ENCODE assay signal across 9 cellular contexts in the genomic region with DNA sequence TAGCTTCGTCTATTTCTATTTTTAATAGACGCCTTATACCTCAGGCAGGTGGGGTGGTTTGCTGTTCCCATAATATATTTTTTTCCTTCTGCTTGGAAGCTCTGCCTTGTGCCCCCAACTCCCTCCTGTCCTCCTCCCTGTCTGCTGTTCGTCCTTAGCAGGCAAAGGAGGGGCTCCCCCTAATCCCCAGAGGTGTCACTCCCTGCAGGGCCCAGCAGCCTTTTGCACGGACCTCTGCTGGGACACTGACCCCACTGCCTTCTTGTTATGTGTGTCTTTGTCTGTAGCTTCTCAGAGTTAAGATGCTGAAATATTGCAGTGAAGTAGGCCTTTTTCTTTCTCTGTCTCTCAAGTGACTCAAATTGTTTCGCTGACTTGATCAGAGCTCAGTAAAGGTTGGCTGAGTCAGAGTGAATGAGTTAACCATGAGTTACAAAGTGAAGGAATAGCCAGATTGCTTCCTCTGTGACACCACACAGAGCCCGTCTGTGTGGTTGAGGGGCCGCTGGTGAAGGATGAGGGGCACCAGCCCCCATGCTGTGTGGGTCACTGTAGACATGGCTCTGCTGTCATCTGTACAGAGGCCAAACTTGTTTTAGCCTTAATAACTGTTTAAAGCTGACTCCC. TPM values are rescaled to one million over a fixed set of nuclear protein-coding genes. Genes with fewer than 3 reads are reported as not detected.
DNase-seq lines count a peak whose midpoint lies in the region; ATAC-seq and TF ChIP-seq lines count a peak whose summit lies in the region.
"Had no signal": no experiment of that assay in that cellular context is flagged by ENCODE, and none has a peak within 500 bp of the region (broad histone marks: within the 10 kb centered on the region; RNA-seq: fewer than 3 reads in every experiment).

No MANE protein-coding gene starts in this region.

- H3K27ac ChIP-seq in PC-3 (ENCODE audit: low read length) = peak overlapping the region; percentile 58
- H3K27ac ChIP-seq: HL-60 had no signal

- H3K27me3 ChIP-seq in PC-3 (ENCODE audit: low read length) (no peaks in the 10 kb centered on the region), kidney epithelial cell (ENCODE audit: control insufficient read depth, insufficient read depth, low read length) (no peaks in the 10 kb centered on the region)

- H3K36me3 ChIP-seq in PC-3 (ENCODE audit: low read depth, low read length) (no peaks in the 10 kb centered on the region), kidney epithelial cell (ENCODE audit: control insufficient read depth, insufficient read depth, low read length) (no peaks in the 10 kb centered on the region)

- DNase-seq in EH (ENCODE audit: low read depth) (peak; percentile 77), PC-3 (peak; percentile 83), kidney epithelial cell (ENCODE audit: low read depth) (peak; percentile 61), NCI-H1048 (lab: John Stamatoyannopoulos, UW) (no peak), KG1 (lab: John Stamatoyannopoulos, UW) (no peak), HuH-7 (ENCODE audit: low spot score) (no peak)
- no peak for DNase-seq in stimulated activated CD4-positive, alpha-beta T cell treated with anti-CD3 and anti-CD28 coated beads, Interleukin-4, amount 100 ng/mL, for 24 hours

- H3K4me2 ChIP-seq in PC-3 (ENCODE audit: low read length) = peak overlapping the region; percentile 62

- no peaks in the 10 kb centered on the region for H3F3A ChIP-seq in PC-3 (ENCODE audit: low read length, unreplicated experiment)

- H3K9ac ChIP-seq in PC-3 (ENCODE audit: low read length) = no peak overlapping the region

- ATAC-seq in GM21576 (IDR thresholded peaks at IDR 0.05; ENCODE audit: unreplicated experiment) = peak; percentile 48
- ATAC-seq in PC-3 = peak; percentile 98

- no peaks in the 10 kb centered on the region for H3K9me2 ChIP-seq in PC-3 (replicated peaks; ENCODE audit: low read length)

- peaks cover 24% of the 10 kb centered on the region for H3K4me1 ChIP-seq in PC-3 (ENCODE audit: insufficient read depth, low read length)

- H2AFZ ChIP-seq in PC-3 (ENCODE audit: low read length) = 0 out of 2 replicates have a peak overlapping the region, but pooled peaks have one; percentile 8

- 0 out of 2 replicates have a peak, but pooled peaks cover 6% of the 10 kb centered on the region for H3K79me2 ChIP-seq in PC-3 (ENCODE audit: low read length)

- CTCF ChIA-PET in PC-3 (lab: Charles Lee) = interaction anchor here (0.8 kb wide), 1 partner anchor 80 kb away, joined by 3 read pairs; no protein-coding TSS in a partner anchor

- no TSS peak for BruUV-seq in PC-3 (replicated peaks; lab: Mats Ljungman, UMichigan)

- TF ChIP-seq CTCF in PC-3 (conservative IDR thresholded peaks at IDR 0.05; ENCODE audit: low read depth, low read length) (no peak), kidney epithelial cell (IDR thresholded peaks at IDR 0.05; ENCODE audit: insufficient read depth, low read length, poor library complexity, severe bottlenecking) (no peak)

- intact Hi-C loops in PC-3 (cut with micrococcal nuclease) = no loop called here

- no peak overlapping the region for H3K4me3 ChIP-seq in PC-3 (ENCODE audit: low read length)
- H3K4me3 ChIP-seq in kidney epithelial cell (ENCODE audit: low read depth, low read length) = no peak overlapping the region

- no peaks in the 10 kb centered on the region for H3K9me3 ChIP-seq in PC-3 (ENCODE audit: low read length)

- POLR2A ChIA-PET in PC-3 (lab: Charles Lee; ENCODE audit: unreplicated experiment) = interaction anchor here (0.6 kb wide), 1 partner anchor 50 kb away, joined by 3 read pairs; no protein-coding TSS in a partner anchor

- no peaks in the 10 kb centered on the region for H4K20me1 ChIP-seq in PC-3 (ENCODE audit: low read length)

RNA-seq across cellular contexts. Expression of a gene that starts 47.7 kb away (rescaled TPM):
- total RNA-seq in PC-3 (2014; rRNA removed) (4.4 and 7.0 TPM in 2 replicates), kidney epithelial cell (21.0 and 28.5 TPM in 2 replicates)

Comparison
In these comparisons a context has a peak if more than half of its experiments do, and no peak if none do; other contexts are left out.
1. DNase-seq: peak in EH (single experiment), PC-3 (single experiment) and kidney epithelial cell (single experiment); none in NCI-H1048 (single experiment), stimulated activated CD4-positive, alpha-beta T cell treated with anti-CD3 and anti-CD28 coated beads, Interleukin-4, amount 100 ng/mL, for 24 hours (single experiment), KG1 (single experiment) and HuH-7 (single experiment).